ENCODE assay signal across 1 cellular context in the genomic region with DNA sequence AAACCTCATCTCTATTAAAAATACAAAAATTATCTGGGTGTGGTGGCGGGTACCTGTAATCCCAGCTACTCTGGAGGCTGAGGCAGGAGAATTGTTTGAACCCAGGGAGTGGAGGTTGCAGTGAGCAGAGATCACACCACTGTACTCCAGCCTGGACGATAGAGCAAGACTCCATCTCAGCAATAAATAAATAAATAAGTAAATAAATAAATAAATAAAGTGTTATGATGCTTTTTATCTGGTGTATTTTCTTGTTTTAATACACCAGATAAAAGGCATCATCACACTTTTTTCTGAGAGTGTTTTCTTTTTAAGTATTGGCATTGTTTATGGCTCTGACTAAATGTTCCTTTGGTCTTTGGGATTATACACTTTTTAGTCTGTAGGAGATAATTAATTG.
TF ChIP-seq lines count a peak whose summit lies in the region.

No MANE protein-coding gene starts in this region.

TF ChIP-seq in A549, 52 proteins besides CTCF, POLR2A, EP300 and RAD21:
- TF ChIP-seq RCOR1 (IDR thresholded peaks at IDR 0.05; ENCODE audit: low read depth, low read length) (no peak), ZC3H11A (IDR thresholded peaks at IDR 0.05) (peak; percentile 95)
